In genomic region chrY:11334151-11334550, GRCh38 we compare ENCODE assay signal across 11 cellular contexts.
A peak's percentile ranks its signal among the peaks of the same experiment; 100 is the strongest.
DNase-seq lines count a peak whose midpoint lies in the region; ATAC-seq and TF ChIP-seq lines count a peak whose summit lies in the region.
"Had no signal": no experiment of that assay in that cellular context is flagged by ENCODE, and none has a peak within 500 bp of the region (broad histone marks: within the 10 kb centered on the region; RNA-seq: fewer than 3 reads in every experiment).

No MANE protein-coding gene starts in this region.

- H3K27me3 ChIP-seq in breast epithelium (no peaks in the 10 kb centered on the region), adrenal gland (no peaks in the 10 kb centered on the region), right cardiac atrium (ENCODE audit: control insufficient read depth, insufficient read depth) (no peaks in the 10 kb centered on the region), suprapubic skin (no peaks in the 10 kb centered on the region)

- CTCF ChIA-PET in MCF 10A (lab: Yijun Ruan, JAX): no interaction called here

- BruUV-seq in MCF 10A (replicated peaks; lab: Mats Ljungman, UMichigan): no TSS peak

- H3K4me1 ChIP-seq in breast epithelium (no peaks in the 10 kb centered on the region), adrenal gland (replicated peaks in 1 of 2) (no peaks in the 10 kb centered on the region), right cardiac atrium (ENCODE audit: control insufficient read depth, insufficient read depth, low read length) (no peaks in the 10 kb centered on the region), suprapubic skin (no peaks in the 10 kb centered on the region)

- ATAC-seq in right cardiac atrium: no peak
- no peak for ATAC-seq in HG02885 (IDR thresholded peaks at IDR 0.05; ENCODE audit: poor library complexity, unreplicated experiment)

- no peak for TF ChIP-seq EP300 in suprapubic skin (IDR thresholded peaks at IDR 0.05)

- H3K4me3 Mint-ChIP-seq in MCF 10A (ENCODE audit: unreplicated experiment): no peak overlapping the region
- H3K4me3 Mint-ChIP-seq: B cell; stimulated activated naive CD8-positive, alpha-beta T cell treated with anti-CD3 and anti-CD28 coated beads, Interleukin-15, Interleukin-2, amounts not matched to agents 100 ng/mL and 50 ng/mL, for 24 hours had no signal

- H3K36me3 Mint-ChIP-seq in MCF 10A (ENCODE audit: insufficient read depth, unreplicated experiment): no peaks in the 10 kb centered on the region

- DNase-seq in MCF 10A (ENCODE audit: unreplicated experiment) (peak; percentile 3), breast epithelium (ENCODE audit: low spot score in 2 of 2) (no peak), adrenal gland (peak in 6 of 7 donors; percentile 11 to 50 (median 14)), right cardiac atrium (peak; percentile 8 to 38 (median 13)), suprapubic skin (ENCODE audit: low spot score in 2 of 2) (peak; percentile 65 to 86), HUDEP-2 (lab: John Stamatoyannopoulos, UW; ENCODE audit: unreplicated experiment in 76 of 76) (no peak), SW 1271 (lab: John Stamatoyannopoulos, UW) (no peak)
- DNase-seq: hippocampal formation had no signal

- H3K4me1 Mint-ChIP-seq in MCF 10A (ENCODE audit: insufficient read depth, unreplicated experiment): no peaks in the 10 kb centered on the region
- H3K4me1 Mint-ChIP-seq: B cell had no signal

- TF ChIP-seq POLR2A in breast epithelium (IDR thresholded peaks at IDR 0.05) (no peak), adrenal gland (IDR thresholded peaks at IDR 0.05) (no peak), suprapubic skin (IDR thresholded peaks at IDR 0.05) (no peak)

- intact Hi-C loops in MCF 10A (cut with micrococcal nuclease) (no loop called here), breast epithelium (cut with DNase I; ENCODE audit: low total_unique reads) (no loop called here), adrenal gland (cut with DNase I) (no loop called here), right cardiac atrium (cut with DNase I) (no loop called here)

- H3K27ac ChIP-seq in breast epithelium: no peak overlapping the region
- no peak overlapping the region for H3K27ac ChIP-seq in adrenal gland
- H3K27ac ChIP-seq in right cardiac atrium (ENCODE audit: low read length): no peak overlapping the region
- no peak overlapping the region for H3K27ac ChIP-seq in suprapubic skin

- H3K36me3 ChIP-seq in breast epithelium (no peaks in the 10 kb centered on the region), adrenal gland (replicated peaks in 1 of 2) (no peaks in the 10 kb centered on the region), suprapubic skin (no peaks in the 10 kb centered on the region)

- WGBS in adrenal gland, 4 donors: 56 to 71% (median 61%) methylated on average over 13 of the region's 13 CpGs
- WGBS in right cardiac atrium: 69% methylated on average over 13 of the region's 13 CpGs
- 63% methylated on average over 8 of the region's 13 CpGs for WGBS in suprapubic skin

- no peak overlapping the region for H3K27ac Mint-ChIP-seq in MCF 10A (ENCODE audit: low read depth, unreplicated experiment)
- H3K27ac Mint-ChIP-seq: B cell; stimulated activated naive CD8-positive, alpha-beta T cell treated with anti-CD3 and anti-CD28 coated beads, Interleukin-15, Interleukin-2, amounts not matched to agents 100 ng/mL and 50 ng/mL, for 24 hours had no signal

- H3K9me3 ChIP-seq in breast epithelium (no peaks in the 10 kb centered on the region), adrenal gland (replicated peaks in 1 of 3) (no peaks in the 10 kb centered on the region), right cardiac atrium (ENCODE audit: control insufficient read depth, low read length) (no peaks in the 10 kb centered on the region), suprapubic skin (no peaks in the 10 kb centered on the region)

- no peaks in the 10 kb centered on the region for H3K9me3 Mint-ChIP-seq in MCF 10A (ENCODE audit: unreplicated experiment)
- H3K9me3 Mint-ChIP-seq: stimulated activated naive CD8-positive, alpha-beta T cell treated with anti-CD3 and anti-CD28 coated beads, Interleukin-15, Interleukin-2, amounts not matched to agents 100 ng/mL and 50 ng/mL, for 24 hours had no signal

- H3K4me3 ChIP-seq in breast epithelium: no peak overlapping the region
- H3K4me3 ChIP-seq in adrenal gland: no peak overlapping the region
- no peak overlapping the region for H3K4me3 ChIP-seq in right cardiac atrium (ENCODE audit: low read length)
- no peak overlapping the region for H3K4me3 ChIP-seq in suprapubic skin

- TF ChIP-seq CTCF in MCF 10A (IDR thresholded peaks at IDR 0.05; ENCODE audit: unreplicated experiment): no peak
- TF ChIP-seq CTCF in breast epithelium (IDR thresholded peaks at IDR 0.05): no peak
- TF ChIP-seq CTCF in adrenal gland (IDR thresholded peaks at IDR 0.05): no peak
- no peak for TF ChIP-seq CTCF in suprapubic skin (IDR thresholded peaks at IDR 0.05)

- POLR2A ChIA-PET in MCF 10A (lab: Yijun Ruan, JAX): interaction anchor here (1.0 kb wide), 1 partner anchor 18 kb away, joined by 3 read pairs; no protein-coding TSS in a partner anchor

- H3K27me3 Mint-ChIP-seq in MCF 10A (ENCODE audit: insufficient read depth, unreplicated experiment): no peaks in the 10 kb centered on the region
- H3K27me3 Mint-ChIP-seq: B cell; stimulated activated naive CD8-positive, alpha-beta T cell treated with anti-CD3 and anti-CD28 coated beads, Interleukin-15, Interleukin-2, amounts not matched to agents 100 ng/mL and 50 ng/mL, for 24 hours had no signal

Comparison
In these comparisons a context has a peak if more than half of its experiments do, and no peak if none do; other contexts are left out.
1. DNase-seq: peak in MCF 10A (single experiment), adrenal gland (6 of 7), right cardiac atrium (3 of 3) and suprapubic skin (2 of 2); none in breast epithelium (0 of 2), HUDEP-2 (0 of 76) and SW 1271 (0 of 2).